In the genomic region with DNA sequence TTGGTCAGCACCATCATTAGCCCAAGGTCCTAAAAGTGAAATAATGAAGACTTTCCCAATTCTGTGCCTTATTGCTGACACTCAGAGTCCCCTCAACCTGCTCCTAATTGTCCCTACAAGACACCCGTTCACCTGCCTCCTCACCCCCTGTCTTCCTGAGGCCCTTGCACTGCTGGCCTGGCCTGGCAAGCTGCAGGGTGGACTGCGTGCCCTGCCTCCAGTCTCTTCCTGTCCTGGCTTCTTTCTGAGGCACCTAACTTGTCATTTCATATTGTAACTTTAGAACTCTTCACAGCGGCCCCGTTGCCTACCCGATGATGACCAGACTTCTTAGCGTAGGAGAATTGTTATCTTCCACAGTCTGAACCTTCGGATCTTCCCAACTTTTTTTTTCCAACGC, we compare ENCODE assay signal across 15 cellular contexts.
A peak's percentile ranks its signal among the peaks of the same experiment; 100 is the strongest.
DNase-seq lines count a peak whose midpoint lies in the region; ATAC-seq and TF ChIP-seq lines count a peak whose summit lies in the region.
"Had no signal": no experiment of that assay in that cellular context is flagged by ENCODE, and none has a peak within 500 bp of the region (broad histone marks: within the 10 kb centered on the region; RNA-seq: fewer than 3 reads in every experiment).

No MANE protein-coding gene starts in this region.

- in situ Hi-C loops in mammary epithelial cell (cut with MboI; ENCODE audit: low sequenced_read_pairs in 2 of 2), result no loop called here

- no peak overlapping the region for H3K4me2 ChIP-seq in neural progenitor cell
- no peak overlapping the region for H3K4me2 ChIP-seq in mammary epithelial cell (ENCODE audit: insufficient read depth, low read depth, low read length)
- H3K4me2 ChIP-seq: GM23338 had no signal

- no peaks in the 10 kb centered on the region for H3K27me3 Mint-ChIP-seq in activated naive CD8-positive, alpha-beta T cell treated with anti-CD3 and anti-CD28 coated beads, Interleukin-2, amount 50 U/mL, for 24 hours
- no peaks in the 10 kb centered on the region for H3K27me3 Mint-ChIP-seq in activated naive CD8-positive, alpha-beta T cell treated with anti-CD3 and anti-CD28 coated beads for 36 hours
- peaks cover 2% of the 10 kb centered on the region for H3K27me3 Mint-ChIP-seq in neural progenitor cell (ENCODE audit: insufficient read depth, low read depth)
- H3K27me3 Mint-ChIP-seq: CD8-positive, alpha-beta memory T cell had no signal

- no peak overlapping the region for H3K9ac ChIP-seq in neural progenitor cell
- H3K9ac ChIP-seq in mammary epithelial cell (ENCODE audit: insufficient read depth, low read length), result no peak overlapping the region

- H3K9me3 ChIP-seq in left ventricle myocardium inferior (replicated peaks) (no peaks in the 10 kb centered on the region), neural progenitor cell (ENCODE audit: low read depth) (no peaks in the 10 kb centered on the region), mammary epithelial cell (replicated peaks; ENCODE audit: insufficient read depth, low read length) (peaks cover 12% of the 10 kb centered on the region)
- H3K9me3 ChIP-seq: BE2C, Caco-2 had no signal

- intact Hi-C loops in left ventricle myocardium superior (cut with micrococcal nuclease), result no loop called here
- intact Hi-C loops in left ventricle myocardium inferior (cut with micrococcal nuclease), result no loop called here
- intact Hi-C loops in mammary epithelial cell (cut with micrococcal nuclease), result no loop called here

- no peak for DNase-seq in activated naive CD8-positive, alpha-beta T cell treated with anti-CD3 and anti-CD28 coated beads, Interleukin-2, amount 50 U/mL, for 24 hours
- no peak for DNase-seq in activated naive CD8-positive, alpha-beta T cell treated with anti-CD3 and anti-CD28 coated beads for 36 hours
- DNase-seq in left ventricle myocardium superior (no peak), left ventricle myocardium inferior (no peak), neural progenitor cell (ENCODE audit: low spot score) (no peak), mammary epithelial cell (no peak), Ammon's horn (ENCODE audit: low spot score) (no peak)
- DNase-seq: BE2C; Caco-2; CD8-positive, alpha-beta memory T cell; DND-41; GDM1; H9 had no signal

- H3K27ac Mint-ChIP-seq in activated naive CD8-positive, alpha-beta T cell treated with anti-CD3 and anti-CD28 coated beads, Interleukin-2, amount 50 U/mL, for 24 hours, result peak overlapping the region; percentile 14
- no peak overlapping the region for H3K27ac Mint-ChIP-seq in activated naive CD8-positive, alpha-beta T cell treated with anti-CD3 and anti-CD28 coated beads for 36 hours
- H3K27ac Mint-ChIP-seq in neural progenitor cell, result peak overlapping the region; percentile 10
- H3K27ac Mint-ChIP-seq: GM23338 had no signal

- CTCF ChIA-PET in mammary epithelial cell (lab: Charles Lee; ENCODE audit: low non-redundant PET), result no interaction called here

- H3K79me2 ChIP-seq in neural progenitor cell (ENCODE audit: low read depth) (no peaks in the 10 kb centered on the region), mammary epithelial cell (ENCODE audit: insufficient read depth, low read length) (no peaks in the 10 kb centered on the region)

- H3K4me1 ChIP-seq in left ventricle myocardium inferior (peaks cover 44% of the 10 kb centered on the region), neural progenitor cell (peaks cover 8% of the 10 kb centered on the region), mammary epithelial cell (ENCODE audit: insufficient read depth, low read length) (peaks cover 10% of the 10 kb centered on the region)
- H3K4me1 ChIP-seq: BE2C, Caco-2 had no signal

- no peaks in the 10 kb centered on the region for H3F3A ChIP-seq in neural progenitor cell (ENCODE audit: low read depth)

- no peak overlapping the region for H3K27ac ChIP-seq in left ventricle myocardium inferior (replicated peaks)
- H3K27ac ChIP-seq in neural progenitor cell, result no peak overlapping the region
- no peak overlapping the region for H3K27ac ChIP-seq in mammary epithelial cell (ENCODE audit: insufficient read depth, low read depth, low read length)
- H3K27ac ChIP-seq: C4-2B had no signal

- dilution Hi-C loops in mammary epithelial cell (cut with HindIII; ENCODE audit: low sequenced_read_pairs), result no loop called here

- peaks cover 3% of the 10 kb centered on the region for H3K4me1 Mint-ChIP-seq in activated naive CD8-positive, alpha-beta T cell treated with anti-CD3 and anti-CD28 coated beads, Interleukin-2, amount 50 U/mL, for 24 hours
- peaks cover 19% of the 10 kb centered on the region for H3K4me1 Mint-ChIP-seq in activated naive CD8-positive, alpha-beta T cell treated with anti-CD3 and anti-CD28 coated beads for 36 hours
- H3K4me1 Mint-ChIP-seq in neural progenitor cell, result peaks cover 7% of the 10 kb centered on the region

- H3K36me3 Mint-ChIP-seq in activated naive CD8-positive, alpha-beta T cell treated with anti-CD3 and anti-CD28 coated beads, Interleukin-2, amount 50 U/mL, for 24 hours (ENCODE audit: low read depth), result peaks cover 39% of the 10 kb centered on the region
- peaks cover 51% of the 10 kb centered on the region for H3K36me3 Mint-ChIP-seq in activated naive CD8-positive, alpha-beta T cell treated with anti-CD3 and anti-CD28 coated beads for 36 hours
- H3K36me3 Mint-ChIP-seq in neural progenitor cell, result peaks cover 29% of the 10 kb centered on the region

- H3K27me3 ChIP-seq in left ventricle myocardium inferior (ENCODE audit: low read depth), result no peaks in the 10 kb centered on the region
- no peaks in the 10 kb centered on the region for H3K27me3 ChIP-seq in neural progenitor cell
- H3K27me3 ChIP-seq in mammary epithelial cell (ENCODE audit: insufficient read depth, low read length), result no peaks in the 10 kb centered on the region
- H3K27me3 ChIP-seq: BE2C had no signal

- 100% methylated on average over 8 of the region's 8 CpGs for WGBS in mammary epithelial cell (ENCODE audit: low coverage, missing lambda C conversion rate)

- H3K9me3 Mint-ChIP-seq in activated naive CD8-positive, alpha-beta T cell treated with anti-CD3 and anti-CD28 coated beads, Interleukin-2, amount 50 U/mL, for 24 hours, result no peaks in the 10 kb centered on the region
- no peaks in the 10 kb centered on the region for H3K9me3 Mint-ChIP-seq in activated naive CD8-positive, alpha-beta T cell treated with anti-CD3 and anti-CD28 coated beads for 36 hours
- peaks cover 10% of the 10 kb centered on the region for H3K9me3 Mint-ChIP-seq in neural progenitor cell
- H3K9me3 Mint-ChIP-seq: CD8-positive, alpha-beta memory T cell; GM23338; H9 had no signal

- no peak for ATAC-seq in activated naive CD8-positive, alpha-beta T cell treated with anti-CD3 and anti-CD28 coated beads, Interleukin-2, amount 50 U/mL, for 24 hours
- peak; percentile 62 for ATAC-seq in left ventricle myocardium superior
- ATAC-seq: GM23338 had no signal

- H3K36me3 ChIP-seq in left ventricle myocardium inferior, result peaks cover 24% of the 10 kb centered on the region
- no peaks in the 10 kb centered on the region for H3K36me3 ChIP-seq in neural progenitor cell
- no peaks in the 10 kb centered on the region for H3K36me3 ChIP-seq in mammary epithelial cell (ENCODE audit: insufficient read depth, low read length)
- H3K36me3 ChIP-seq: BE2C had no signal

- H4K20me1 ChIP-seq in neural progenitor cell (ENCODE audit: low read depth) (no peaks in the 10 kb centered on the region), mammary epithelial cell (ENCODE audit: insufficient read depth, low read length) (no peaks in the 10 kb centered on the region)

- TF ChIP-seq CTCF in left ventricle myocardium inferior (IDR thresholded peaks at IDR 0.05; ENCODE audit: borderline replicate concordance), result no peak
- no peak for TF ChIP-seq CTCF in neural progenitor cell (IDR thresholded peaks at IDR 0.05)
- TF ChIP-seq CTCF in mammary epithelial cell (conservative IDR thresholded peaks at IDR 0.05 in 1 of 2, IDR thresholded peaks at IDR 0.05 in 1 of 2; ENCODE audit: extremely low read depth in 1 of 2, insufficient read depth in 1 of 2, low read depth in 1 of 2, low read length in 2 of 2), result no peak

- BruUV-seq in mammary epithelial cell (replicated peaks; lab: Mats Ljungman, UMichigan), result no TSS peak

- H3K4me3 ChIP-seq in left ventricle myocardium inferior (no peak overlapping the region), neural progenitor cell (no peak overlapping the region), mammary epithelial cell (replicated peaks in 1 of 3; ENCODE audit: insufficient read depth in 1 of 3, low read depth in 2 of 3, low read length in 3 of 3) (no peak overlapping the region)
- H3K4me3 ChIP-seq: GM23338 had no signal

- H2AFZ ChIP-seq in neural progenitor cell (replicated peaks) (no peak overlapping the region), mammary epithelial cell (ENCODE audit: low read depth, low read length) (no peak overlapping the region)
- H2AFZ ChIP-seq: GM23338 had no signal

- no peak overlapping the region for H3K4me3 Mint-ChIP-seq in activated naive CD8-positive, alpha-beta T cell treated with anti-CD3 and anti-CD28 coated beads, Interleukin-2, amount 50 U/mL, for 24 hours
- H3K4me3 Mint-ChIP-seq in activated naive CD8-positive, alpha-beta T cell treated with anti-CD3 and anti-CD28 coated beads for 36 hours, result no peak overlapping the region
- H3K4me3 Mint-ChIP-seq in neural progenitor cell, result no peak overlapping the region
- H3K4me3 Mint-ChIP-seq: CD8-positive, alpha-beta memory T cell; GM23338; H9 had no signal
